In genomic region chr9:108181444-108181843, GRCh38 we compare ENCODE assay signal across 25 cellular contexts.
DNase-seq lines count a peak whose midpoint lies in the region; ATAC-seq, FAIRE-seq and TF ChIP-seq lines count a peak whose summit lies in the region.
"Had no signal": no experiment of that assay in that cellular context is flagged by ENCODE, and none has a peak within 500 bp of the region (broad histone marks: within the 10 kb centered on the region; RNA-seq: fewer than 3 reads in every experiment).

No MANE protein-coding gene starts in this region.

- peaks cover 17% of the 10 kb centered on the region for H3K9me3 Mint-ChIP-seq in Caco-2 (ENCODE audit: unreplicated experiment)
- no peaks in the 10 kb centered on the region for H3K9me3 Mint-ChIP-seq in stimulated activated memory B cell treated with anti-CD40 and anti-IgM and Interleukin-4, amounts not matched to agents 10 μg/mL and 1 μg/mL and 100 μg/mL, for 72 hours

- H3K4me1 Mint-ChIP-seq in Caco-2 (ENCODE audit: low read depth, unreplicated experiment), result no peaks in the 10 kb centered on the region
- peaks cover 16% of the 10 kb centered on the region for H3K4me1 Mint-ChIP-seq in stimulated activated memory B cell treated with anti-CD40 and anti-IgM and Interleukin-4, amounts not matched to agents 10 μg/mL and 1 μg/mL and 100 μg/mL, for 72 hours

- intact Hi-C loops in Caco-2 (cut with micrococcal nuclease; ENCODE audit: unreplicated experiment), result no loop called here
- intact Hi-C loops in esophagus muscularis mucosa (cut with DNase I), result no loop called here

- peak; percentile 57 for DNase-seq in CD1c-positive myeloid dendritic cell (ENCODE audit: extremely low spot score)
- no peak for DNase-seq in Caco-2
- DNase-seq in esophagus muscularis mucosa (ENCODE audit: extremely low spot score), result peak; percentile 64
- no peak for DNase-seq in NCI-H526 treated with DMSO at 0.1 percent for 48 hours (lab: John Stamatoyannopoulos, UW)
- DNase-seq in NOMO-1 (lab: John Stamatoyannopoulos, UW; ENCODE audit: unreplicated experiment in 2 of 2), result no peak
- DNase-seq in GM12891 (ENCODE audit: insufficient read length, low spot score), result no peak
- DNase-seq: 8988T; ACHN; BE2C; C1 segment of cervical spinal cord; CD4-positive, alpha-beta T cell; CD8-positive, alpha-beta T cell; DMS 273 treated with DMSO at 0.1 percent for 48 hours; DMS153; DMS79; DND-41; EL; GDM1 had no signal

- 79% methylated on average over 2 of the region's 2 CpGs for WGBS in esophagus muscularis mucosa

- no peaks in the 10 kb centered on the region for H3K9me3 ChIP-seq in Caco-2
- no peaks in the 10 kb centered on the region for H3K9me3 ChIP-seq in esophagus muscularis mucosa
- H3K9me3 ChIP-seq: BE2C, BLaER1 had no signal

- no peak overlapping the region for H3K27ac ChIP-seq in esophagus muscularis mucosa (replicated peaks in 1 of 4)
- H3K27ac ChIP-seq: BLaER1 had no signal

- no peak overlapping the region for H3K4me3 Mint-ChIP-seq in Caco-2 (ENCODE audit: unreplicated experiment)
- no peak overlapping the region for H3K4me3 Mint-ChIP-seq in stimulated activated memory B cell treated with anti-CD40 and anti-IgM and Interleukin-4, amounts not matched to agents 10 μg/mL and 1 μg/mL and 100 μg/mL, for 72 hours
- H3K4me3 Mint-ChIP-seq: CD14-positive monocyte; CD4-positive, alpha-beta T cell; CD8-positive, alpha-beta T cell had no signal

- ATAC-seq in stimulated activated memory B cell treated with anti-CD40 and anti-IgM and Interleukin-4, amounts not matched to agents 10 μg/mL and 1 μg/mL and 100 μg/mL, for 72 hours, result no peak
- ATAC-seq in HG02759 (IDR thresholded peaks at IDR 0.05; ENCODE audit: unreplicated experiment), result no peak
- ATAC-seq: CD8-positive, alpha-beta T cell; GM12878 had no signal

- TF ChIP-seq POLR2A in esophagus muscularis mucosa (IDR thresholded peaks at IDR 0.05; ENCODE audit: low read depth) (no peak), GM12891 (IDR thresholded peaks at IDR 0.05; ENCODE audit: low read depth, low read length) (no peak)

- peak overlapping the region; percentile 9 for H3K27ac Mint-ChIP-seq in Caco-2 (ENCODE audit: unreplicated experiment)
- peak overlapping the region; percentile 4 for H3K27ac Mint-ChIP-seq in stimulated activated memory B cell treated with anti-CD40 and anti-IgM and Interleukin-4, amounts not matched to agents 10 μg/mL and 1 μg/mL and 100 μg/mL, for 72 hours
- H3K27ac Mint-ChIP-seq: CD14-positive monocyte; CD4-positive, alpha-beta T cell; CD8-positive, alpha-beta T cell had no signal

- H3K27me3 ChIP-seq in Caco-2 (replicated peaks; ENCODE audit: control insufficient read depth, insufficient read depth, low read length) (no peaks in the 10 kb centered on the region), esophagus muscularis mucosa (no peaks in the 10 kb centered on the region)
- H3K27me3 ChIP-seq: BE2C, BLaER1 had no signal

- TF ChIP-seq CTCF in Caco-2 (IDR thresholded peaks at IDR 0.05; ENCODE audit: insufficient read depth in 1 of 2, low read depth in 1 of 2, low read length in 1 of 2, severe bottlenecking in 1 of 2, unreplicated experiment in 1 of 2), result no peak
- no peak for TF ChIP-seq CTCF in esophagus muscularis mucosa (IDR thresholded peaks at IDR 0.05)

- H3K27me3 Mint-ChIP-seq in Caco-2 (ENCODE audit: insufficient read depth, unreplicated experiment), result no peaks in the 10 kb centered on the region
- H3K27me3 Mint-ChIP-seq in stimulated activated memory B cell treated with anti-CD40 and anti-IgM and Interleukin-4, amounts not matched to agents 10 μg/mL and 1 μg/mL and 100 μg/mL, for 72 hours, result no peaks in the 10 kb centered on the region
- H3K27me3 Mint-ChIP-seq: CD4-positive, alpha-beta T cell had no signal

- peaks cover 12% of the 10 kb centered on the region for H3K4me1 ChIP-seq in Caco-2
- H3K4me1 ChIP-seq in esophagus muscularis mucosa, result peaks cover 0 to 9% (median 3%) of the 10 kb centered on the region in 4 donors
- H3K4me1 ChIP-seq: BE2C, BLaER1 had no signal

- no peaks in the 10 kb centered on the region for H3K36me3 Mint-ChIP-seq in Caco-2 (ENCODE audit: insufficient read depth, unreplicated experiment)
- H3K36me3 Mint-ChIP-seq in stimulated activated memory B cell treated with anti-CD40 and anti-IgM and Interleukin-4, amounts not matched to agents 10 μg/mL and 1 μg/mL and 100 μg/mL, for 72 hours, result no peaks in the 10 kb centered on the region
- H3K36me3 Mint-ChIP-seq: CD14-positive monocyte; CD8-positive, alpha-beta T cell had no signal

- H3K36me3 ChIP-seq in Caco-2 (ENCODE audit: control insufficient read depth, insufficient read depth, low read length) (no peaks in the 10 kb centered on the region), esophagus muscularis mucosa (no peaks in the 10 kb centered on the region)
- H3K36me3 ChIP-seq: BE2C, BLaER1 had no signal

- CTCF ChIA-PET in Caco-2 (lab: Charles Lee), result interaction anchor here (0.6 kb wide), 1 partner anchor 300 kb away, joined by 3 read pairs; no protein-coding TSS in a partner anchor

- POLR2A ChIA-PET in Caco-2 (lab: Charles Lee), result no interaction called here

- no TSS peak for BruUV-seq in Caco-2 (replicated peaks; lab: Mats Ljungman, UMichigan)

- TF ChIP-seq EP300 in esophagus muscularis mucosa (IDR thresholded peaks at IDR 0.05), result no peak

- H3K4me3 ChIP-seq in Caco-2 (ENCODE audit: low read depth, low read length), result no peak overlapping the region
- no peak overlapping the region for H3K4me3 ChIP-seq in esophagus muscularis mucosa
- H3K4me3 ChIP-seq: BLaER1, GM12878 had no signal

- no peak for FAIRE-seq in GM12891 (lab: Jason Lieb, UNC)
- FAIRE-seq: A204.1, GM12878, GM19239 had no signal

TF ChIP-seq in GM12891, 5 proteins besides CTCF, POLR2A, EP300 and RAD21:
- TF ChIP-seq PAX5 (IDR thresholded peaks at IDR 0.05; ENCODE audit: insufficient read depth, low read length, severe bottlenecking) (no peak), POLR2AphosphoS5 (IDR thresholded peaks at IDR 0.05; ENCODE audit: low read depth, low read length) (no peak)

Comparison
In these comparisons a context has a peak if more than half of its experiments do, and no peak if none do; other contexts are left out.
1. DNase-seq: peak in CD1c-positive myeloid dendritic cell (single experiment) and esophagus muscularis mucosa (single experiment); none in Caco-2 (0 of 2), NCI-H526 treated with DMSO at 0.1 percent for 48 hours (single experiment), NOMO-1 (0 of 2) and GM12891 (single experiment).